ENCODE assay signal across 1 cellular context in genomic region chr17:79831367-79832210, GRCh38.
A peak's percentile ranks its signal among the peaks of the same experiment; 100 is the strongest.
TF ChIP-seq lines count a peak whose summit lies in the region.

No MANE protein-coding gene starts in this region.

TF ChIP-seq in K562, 482 proteins besides CTCF, POLR2A, EP300 and RAD21 (continued from another document and continues in another):
- no peak for TF ChIP-seq ZNF407 (IDR thresholded peaks at IDR 0.05; ENCODE audit: low read depth)
- TF ChIP-seq NCOA2 (IDR thresholded peaks at IDR 0.05; ENCODE audit: partially characterized antibody in 2 of 2): no peak
- TF ChIP-seq MLX (CRISPR knock-in tag; conservative IDR thresholded peaks at IDR 0.05): no peak
- no peak for TF ChIP-seq FOXO4 (CRISPR knock-in tag; IDR thresholded peaks at IDR 0.05)
- peak; percentile 51; the same call in 1 of the 2 replicates for TF ChIP-seq FOXJ2 (tag; IDR thresholded peaks at IDR 0.05)
- TF ChIP-seq NFIC (IDR thresholded peaks at IDR 0.05): peak; percentile 97
- no peak for TF ChIP-seq HMGXB4 (CRISPR knock-in tag; IDR thresholded peaks at IDR 0.05)
- TF ChIP-seq PKNOX1 (IDR thresholded peaks at IDR 0.05): 0 out of 2 replicates have a peak, but pooled peaks have one; percentile 24
- TF ChIP-seq CEBPZ (IDR thresholded peaks at IDR 0.05; ENCODE audit: borderline replicate concordance, low read depth, low read length): no peak
- no peak for TF ChIP-seq ZKSCAN1 (IDR thresholded peaks at IDR 0.05; ENCODE audit: low read depth, low read length)
- TF ChIP-seq TFAM (CRISPR knock-in tag; conservative IDR thresholded peaks at IDR 0.05): no peak
- TF ChIP-seq PREB (CRISPR knock-in tag; IDR thresholded peaks at IDR 0.05): no peak
- no peak for TF ChIP-seq ZNF398 (CRISPR knock-in tag; IDR thresholded peaks at IDR 0.05)
- TF ChIP-seq BACH1 (tag; IDR thresholded peaks at IDR 0.05): 0 out of 2 replicates have a peak, but pooled peaks have one; percentile 41
- peak; percentile 85 for TF ChIP-seq ZNF311 (CRISPR knock-in tag; IDR thresholded peaks at IDR 0.05)
- peak; percentile 9; the same call in 1 of the 2 replicates for TF ChIP-seq IRF9 (tag; IDR thresholded peaks at IDR 0.05)
- no peak for TF ChIP-seq CHD4 (IDR thresholded peaks at IDR 0.05; ENCODE audit: insufficient read depth, insufficient replicate concordance, low read depth, low read length, poor library complexity, severe bottlenecking)
- TF ChIP-seq SAFB (IDR thresholded peaks at IDR 0.05; ENCODE audit: borderline replicate concordance, low read depth, low read length): no peak
- no peak for TF ChIP-seq JUNB (CRISPR knock-in tag; conservative IDR thresholded peaks at IDR 0.05)
- TF ChIP-seq CREBBP (IDR thresholded peaks at IDR 0.05; ENCODE audit: low read depth, low read length): no peak
- TF ChIP-seq ZNF444 (CRISPR knock-in tag; IDR thresholded peaks at IDR 0.05): no peak
- peak; percentile 47 for TF ChIP-seq PCBP2 (IDR thresholded peaks at IDR 0.05; ENCODE audit: low read depth, low read length, poor library complexity, severe bottlenecking)
- TF ChIP-seq MTA3 (IDR thresholded peaks at IDR 0.05; ENCODE audit: borderline replicate concordance): no peak
- no peak for TF ChIP-seq CSDE1 (IDR thresholded peaks at IDR 0.05)
- TF ChIP-seq HNRNPLL (IDR thresholded peaks at IDR 0.05; ENCODE audit: low read depth, low read length, poor library complexity, severe bottlenecking): no peak
- no peak for TF ChIP-seq FOXA1 (IDR thresholded peaks at IDR 0.05; ENCODE audit: borderline replicate concordance)
- TF ChIP-seq IRF2 (CRISPR knock-in tag; IDR thresholded peaks at IDR 0.05): no peak
- no peak for TF ChIP-seq MEF2A (IDR thresholded peaks at IDR 0.05; ENCODE audit: control insufficient read depth, low read depth, low read length)
- no peak for TF ChIP-seq ZKSCAN3 (CRISPR knock-in tag; IDR thresholded peaks at IDR 0.05)
- peak; percentile 43; the same call in 1 of the 2 replicates for TF ChIP-seq SP1 (CRISPR knock-in tag; IDR thresholded peaks at IDR 0.05)
- 0 out of 2 replicates have a peak, but pooled peaks have one; percentile 21 for TF ChIP-seq CBFB (CRISPR knock-in tag; IDR thresholded peaks at IDR 0.05)
- TF ChIP-seq ILK (tag; IDR thresholded peaks at IDR 0.05; ENCODE audit: borderline replicate concordance, low read depth): no peak
- no peak for TF ChIP-seq ZNF449 (CRISPR knock-in tag; IDR thresholded peaks at IDR 0.05)
